In genomic region chr6:90230547-90231240, GRCh38 we compare ENCODE assay signal across 16 cellular contexts.
DNase-seq lines count a peak whose midpoint lies in the region; ATAC-seq and TF ChIP-seq lines count a peak whose summit lies in the region.
"Had no signal": no experiment of that assay in that cellular context is flagged by ENCODE, and none has a peak within 500 bp of the region (broad histone marks: within the 10 kb centered on the region; RNA-seq: fewer than 3 reads in every experiment).

No MANE protein-coding gene starts in this region.

- TF ChIP-seq CTCF in activated CD8-positive, alpha-beta T cell treated with anti-CD3 and anti-CD28 coated beads for 36 hours (IDR thresholded peaks at IDR 0.05), result no peak
- TF ChIP-seq CTCF in endothelial cell (IDR thresholded peaks at IDR 0.05; ENCODE audit: unreplicated experiment), result no peak

- no peak overlapping the region for H3K4me3 ChIP-seq in right cardiac atrium (ENCODE audit: low read length)
- H3K4me3 ChIP-seq: A549, gastroesophageal sphincter, skin epidermis had no signal

- CTCF ChIA-PET in activated CD4-positive, alpha-beta T cell treated with anti-CD3 and anti-CD28 coated beads, Interleukin-2, amount 10 ng/mL, durations not matched to agents 7 days and 5 days (lab: Charles Lee), result interaction anchor here (0.8 to 1.4 kb wide), 2 partner anchors 9 to 47 kb away, joined by 3 read pairs; no protein-coding TSS in a partner anchor
- CTCF ChIA-PET in activated CD8-positive, alpha-beta T cell treated with anti-CD3 and anti-CD28 coated beads for 36 hours (lab: Charles Lee), result interaction anchor here (1.5 kb wide), 1 partner anchor 15 kb away, joined by 3 read pairs; no protein-coding TSS in a partner anchor

- peaks cover 65% of the 10 kb centered on the region for H3K36me3 Mint-ChIP-seq in activated CD4-positive, alpha-beta T cell treated with anti-CD3 and anti-CD28 coated beads, Interleukin-2, amount 10 ng/mL, durations not matched to agents 7 days and 5 days (ENCODE audit: low read depth)
- H3K36me3 Mint-ChIP-seq in activated CD8-positive, alpha-beta T cell treated with anti-CD3 and anti-CD28 coated beads for 36 hours (ENCODE audit: low read depth), result peaks cover 67% of the 10 kb centered on the region
- H3K36me3 Mint-ChIP-seq in endothelial cell (ENCODE audit: low read depth, unreplicated experiment), result no peaks in the 10 kb centered on the region

- peaks cover 90% of the 10 kb centered on the region for H3K4me1 Mint-ChIP-seq in activated CD4-positive, alpha-beta T cell treated with anti-CD3 and anti-CD28 coated beads, Interleukin-2, amount 10 ng/mL, durations not matched to agents 7 days and 5 days
- peaks cover 92% of the 10 kb centered on the region for H3K4me1 Mint-ChIP-seq in activated CD8-positive, alpha-beta T cell treated with anti-CD3 and anti-CD28 coated beads for 36 hours (ENCODE audit: low read depth)
- peaks cover 6% of the 10 kb centered on the region for H3K4me1 Mint-ChIP-seq in endothelial cell (ENCODE audit: unreplicated experiment)

- 29% methylated on average over 3 of the region's 3 CpGs for WGBS in right cardiac atrium

- H3K9me3 ChIP-seq in right cardiac atrium (ENCODE audit: control insufficient read depth, low read length), result no peaks in the 10 kb centered on the region
- H3K9me3 ChIP-seq: A549, gastroesophageal sphincter had no signal

- no peaks in the 10 kb centered on the region for H3K27me3 Mint-ChIP-seq in activated CD4-positive, alpha-beta T cell treated with anti-CD3 and anti-CD28 coated beads, Interleukin-2, amount 10 ng/mL, durations not matched to agents 7 days and 5 days
- no peaks in the 10 kb centered on the region for H3K27me3 Mint-ChIP-seq in activated CD8-positive, alpha-beta T cell treated with anti-CD3 and anti-CD28 coated beads for 36 hours
- no peaks in the 10 kb centered on the region for H3K27me3 Mint-ChIP-seq in endothelial cell (ENCODE audit: unreplicated experiment)

- H3K27ac Mint-ChIP-seq in activated CD4-positive, alpha-beta T cell treated with anti-CD3 and anti-CD28 coated beads, Interleukin-2, amount 10 ng/mL, durations not matched to agents 7 days and 5 days, result peak overlapping the region; percentile 47
- peak overlapping the region; percentile 96 for H3K27ac Mint-ChIP-seq in activated CD8-positive, alpha-beta T cell treated with anti-CD3 and anti-CD28 coated beads for 36 hours
- H3K27ac Mint-ChIP-seq in endothelial cell (ENCODE audit: unreplicated experiment), result no peak overlapping the region

- no peaks in the 10 kb centered on the region for H3K27me3 ChIP-seq in right cardiac atrium (ENCODE audit: control insufficient read depth, insufficient read depth)
- H3K27me3 ChIP-seq: gastroesophageal sphincter had no signal

- no peak for ATAC-seq in activated CD8-positive, alpha-beta T cell treated with anti-CD3 and anti-CD28 coated beads for 36 hours
- ATAC-seq in right cardiac atrium, result peak; percentile 55 to 62
- ATAC-seq: A549, gastroesophageal sphincter, left colon had no signal

- intact Hi-C loops in activated CD8-positive, alpha-beta T cell treated with anti-CD3 and anti-CD28 coated beads for 36 hours (cut with micrococcal nuclease), result loop anchor here (5.0 kb wide), 2 partner anchors 33 to 42 kb away; no protein-coding TSS in a partner anchor
- intact Hi-C loops in right cardiac atrium (cut with DNase I), result no loop called here

- POLR2A ChIA-PET in activated CD4-positive, alpha-beta T cell treated with anti-CD3 and anti-CD28 coated beads, Interleukin-2, amount 10 ng/mL, durations not matched to agents 7 days and 5 days (lab: Charles Lee), result no interaction called here
- POLR2A ChIA-PET in activated CD8-positive, alpha-beta T cell treated with anti-CD3 and anti-CD28 coated beads for 36 hours (lab: Charles Lee), result interaction anchor here (0.6 to 3.0 kb wide), 9 partner anchors 12 to 99 kb away, joined by 3 to 20 read pairs (median 4); no protein-coding TSS in a partner anchor

- no peak overlapping the region for H3K4me3 Mint-ChIP-seq in activated CD4-positive, alpha-beta T cell treated with anti-CD3 and anti-CD28 coated beads, Interleukin-2, amount 10 ng/mL, durations not matched to agents 7 days and 5 days
- peak overlapping the region; percentile 52 for H3K4me3 Mint-ChIP-seq in activated CD8-positive, alpha-beta T cell treated with anti-CD3 and anti-CD28 coated beads for 36 hours
- no peak overlapping the region for H3K4me3 Mint-ChIP-seq in endothelial cell (ENCODE audit: unreplicated experiment)

- peaks cover 10% of the 10 kb centered on the region for H3K9me3 Mint-ChIP-seq in activated CD4-positive, alpha-beta T cell treated with anti-CD3 and anti-CD28 coated beads, Interleukin-2, amount 10 ng/mL, durations not matched to agents 7 days and 5 days
- H3K9me3 Mint-ChIP-seq in activated CD8-positive, alpha-beta T cell treated with anti-CD3 and anti-CD28 coated beads for 36 hours, result no peaks in the 10 kb centered on the region
- no peaks in the 10 kb centered on the region for H3K9me3 Mint-ChIP-seq in endothelial cell (ENCODE audit: unreplicated experiment)

- DNase-seq in activated CD4-positive, alpha-beta T cell treated with anti-CD3 and anti-CD28 coated beads, Interleukin-2, amount 10 ng/mL, durations not matched to agents 7 days and 5 days, result no peak
- no peak for DNase-seq in activated CD4-positive, alpha-beta T cell treated with anti-CD3 and anti-CD28 coated beads for 4 hours
- peak; percentile 34 for DNase-seq in activated CD8-positive, alpha-beta T cell treated with anti-CD3 and anti-CD28 coated beads for 36 hours
- no peak for DNase-seq in right cardiac atrium
- peak; percentile 34 for DNase-seq in renal cortical epithelial cell (ENCODE audit: low read depth)
- no peak for DNase-seq in NCI-H510A (lab: John Stamatoyannopoulos, UW)
- no peak for DNase-seq in NCI-H526 treated with DMSO at 0.1 percent for 48 hours (lab: John Stamatoyannopoulos, UW)
- no peak for DNase-seq in endothelial cell (ENCODE audit: low spot score)
- DNase-seq: central memory CD4-positive, alpha-beta T cell; COR-L47; left colon; NCI-H1417; NCI-H446 treated with DMSO at 0.1 percent for 48 hours had no signal

- H3K27ac ChIP-seq in right cardiac atrium (ENCODE audit: low read length), result no peak overlapping the region
- H3K27ac ChIP-seq: A549, skin epidermis had no signal

- H3K4me1 ChIP-seq in right cardiac atrium (ENCODE audit: control insufficient read depth, insufficient read depth, low read length), result peaks cover 4% of the 10 kb centered on the region
- H3K4me1 ChIP-seq: A549 had no signal

Comparison
In these comparisons a context has a peak if more than half of its experiments do, and no peak if none do; other contexts are left out.
1. DNase-seq: peak in activated CD8-positive, alpha-beta T cell treated with anti-CD3 and anti-CD28 coated beads for 36 hours (single experiment) and renal cortical epithelial cell (single experiment); none in activated CD4-positive, alpha-beta T cell treated with anti-CD3 and anti-CD28 coated beads, Interleukin-2, amount 10 ng/mL, durations not matched to agents 7 days and 5 days (single experiment), activated CD4-positive, alpha-beta T cell treated with anti-CD3 and anti-CD28 coated beads for 4 hours (0 of 2), right cardiac atrium (0 of 3), NCI-H510A (single experiment), NCI-H526 treated with DMSO at 0.1 percent for 48 hours (single experiment) and endothelial cell (single experiment).